ENCODE assay signal across 30 cellular contexts in genomic region chr13:57784633-57785032, GRCh38.
"Had no signal": no experiment of that assay in that cellular context is flagged by ENCODE, and none has a peak within 500 bp of the region (broad histone marks: within the 10 kb centered on the region; RNA-seq: fewer than 3 reads in every experiment).

No MANE protein-coding gene starts in this region.

- H3K27ac Mint-ChIP-seq: activated CD8-positive, alpha-beta memory T cell treated with anti-CD3 and anti-CD28 coated beads, Interleukin-2, amount 10 ng/mL, durations not matched to agents 7 days and 5 days; activated naive CD4-positive, alpha-beta T cell treated with anti-CD3 and anti-CD28 coated beads, Interleukin-2, amount 50 U/mL, for 72 hours; activated naive CD8-positive, alpha-beta T cell treated with anti-CD3 and anti-CD28 coated beads, Interleukin-2, amount 50 U/mL, for 24 hours; activated T-cell treated with anti-CD3 and anti-CD28 coated beads, Interleukin-2, amount 50 U/mL, for 24 hours; activated T-helper 1 cell treated with anti-CD3 and anti-CD28 coated beads, Interleukin-12 subunit alpha, Interleukin-12 subunit beta, Interleukin-2, Interleukin-4 antibody, amounts not matched to agents 30 ng/mL and 10 ng/mL and 1 ng/mL, durations not matched to agents 14 hours and 24 hours and 36 hours; WTC11 had no signal

- H3K36me3 ChIP-seq: ascending aorta, Peyer's patch had no signal

- H3K4me3 Mint-ChIP-seq: activated CD8-positive, alpha-beta memory T cell treated with anti-CD3 and anti-CD28 coated beads, Interleukin-2, amount 10 ng/mL, durations not matched to agents 7 days and 5 days; activated naive CD8-positive, alpha-beta T cell treated with anti-CD3 and anti-CD28 coated beads, Interleukin-2, amount 50 U/mL, for 24 hours; activated T-cell treated with anti-CD3 and anti-CD28 coated beads, Interleukin-2, amount 50 U/mL, for 24 hours; activated T-helper 1 cell treated with anti-CD3 and anti-CD28 coated beads, Interleukin-12 subunit alpha, Interleukin-12 subunit beta, Interleukin-2, Interleukin-4 antibody, amounts not matched to agents 30 ng/mL and 10 ng/mL and 1 ng/mL, durations not matched to agents 14 hours and 24 hours and 36 hours; central memory CD8-positive, alpha-beta T cell; WTC11 had no signal

- H3K4me1 Mint-ChIP-seq: activated CD8-positive, alpha-beta memory T cell treated with anti-CD3 and anti-CD28 coated beads, Interleukin-2, amount 10 ng/mL, durations not matched to agents 7 days and 5 days; activated naive CD8-positive, alpha-beta T cell treated with anti-CD3 and anti-CD28 coated beads, Interleukin-2, amount 50 U/mL, for 24 hours; central memory CD8-positive, alpha-beta T cell had no signal

- H3K4me3 ChIP-seq: ascending aorta, body of pancreas, Peyer's patch had no signal

- H3K27ac ChIP-seq: ascending aorta, body of pancreas, Peyer's patch, RWPE1 had no signal

- H3K4me1 ChIP-seq: ascending aorta, body of pancreas, Peyer's patch had no signal

- H3K27me3 Mint-ChIP-seq: activated CD8-positive, alpha-beta memory T cell treated with anti-CD3 and anti-CD28 coated beads, Interleukin-2, amount 10 ng/mL, durations not matched to agents 7 days and 5 days; activated naive CD8-positive, alpha-beta T cell treated with anti-CD3 and anti-CD28 coated beads, Interleukin-2, amount 50 U/mL, for 24 hours; activated T-cell treated with anti-CD3 and anti-CD28 coated beads, Interleukin-2, amount 50 U/mL, for 24 hours; central memory CD8-positive, alpha-beta T cell had no signal

- H3K9me3 Mint-ChIP-seq: WTC11 had no signal

- H3K36me3 Mint-ChIP-seq: activated CD8-positive, alpha-beta memory T cell treated with anti-CD3 and anti-CD28 coated beads, Interleukin-2, amount 10 ng/mL, durations not matched to agents 7 days and 5 days; activated naive CD4-positive, alpha-beta T cell treated with anti-CD3 and anti-CD28 coated beads, Interleukin-2, amount 50 U/mL, for 72 hours; WTC11 had no signal

- H3K27me3 ChIP-seq: ascending aorta, body of pancreas, Peyer's patch had no signal

- H3K9me3 ChIP-seq: ascending aorta, body of pancreas, Peyer's patch had no signal

- DNase-seq: activated CD4-positive, alpha-beta T cell treated with anti-CD3 and anti-CD28 coated beads for 48 hours; activated CD4-positive, alpha-beta T cell treated with anti-CD3 and anti-CD28 coated beads, Interleukin-2, amount 50 U/mL, for 48 hours; activated CD4-positive, CD25-positive, alpha-beta regulatory T cell treated with anti-CD3 and anti-CD28 coated beads, Interleukin-2, amount 50 U/mL, for 72 hours; activated CD8-positive, alpha-beta memory T cell treated with anti-CD3 and anti-CD28 coated beads, Interleukin-2, amount 10 ng/mL, durations not matched to agents 7 days and 5 days; activated effector memory CD4-positive, alpha-beta T cell treated with anti-CD3 and anti-CD28 coated beads, Interleukin-2, amount 50 U/mL, for 16 hours; activated naive CD4-positive, alpha-beta T cell treated with Interleukin-2 at 50 U/mL for 16 hours; activated naive CD8-positive, alpha-beta T cell treated with anti-CD3 and anti-CD28 coated beads, Interleukin-2, amount 50 U/mL, for 24 hours; activated T-cell treated with anti-CD3 and anti-CD28 coated beads, Interleukin-2, amount 50 U/mL, for 24 hours; amniotic stem cell; body of pancreas; cortex of kidney; KG1; NCI-H1092; NCI-H1417 treated with DMSO at 0.1 percent for 48 hours; NCI-H1694; NCI-H2029; NCI-H2107; NCI-H345; NCI-H510A; NCI-H526 treated with DMSO at 0.1 percent for 48 hours; NCI-H82; Peyer's patch; Right ventricle myocardium superior; SW 1271 had no signal

- ATAC-seq: activated CD8-positive, alpha-beta memory T cell treated with anti-CD3 and anti-CD28 coated beads, Interleukin-2, amount 10 ng/mL, durations not matched to agents 7 days and 5 days; activated naive CD4-positive, alpha-beta T cell treated with anti-CD3 and anti-CD28 coated beads, Interleukin-2, amount 50 U/mL, for 72 hours; activated naive CD8-positive, alpha-beta T cell treated with anti-CD3 and anti-CD28 coated beads, Interleukin-2, amount 50 U/mL, for 24 hours; body of pancreas; WTC11 had no signal
